9 cellular contexts compared by ENCODE assay signal in the genomic region with DNA sequence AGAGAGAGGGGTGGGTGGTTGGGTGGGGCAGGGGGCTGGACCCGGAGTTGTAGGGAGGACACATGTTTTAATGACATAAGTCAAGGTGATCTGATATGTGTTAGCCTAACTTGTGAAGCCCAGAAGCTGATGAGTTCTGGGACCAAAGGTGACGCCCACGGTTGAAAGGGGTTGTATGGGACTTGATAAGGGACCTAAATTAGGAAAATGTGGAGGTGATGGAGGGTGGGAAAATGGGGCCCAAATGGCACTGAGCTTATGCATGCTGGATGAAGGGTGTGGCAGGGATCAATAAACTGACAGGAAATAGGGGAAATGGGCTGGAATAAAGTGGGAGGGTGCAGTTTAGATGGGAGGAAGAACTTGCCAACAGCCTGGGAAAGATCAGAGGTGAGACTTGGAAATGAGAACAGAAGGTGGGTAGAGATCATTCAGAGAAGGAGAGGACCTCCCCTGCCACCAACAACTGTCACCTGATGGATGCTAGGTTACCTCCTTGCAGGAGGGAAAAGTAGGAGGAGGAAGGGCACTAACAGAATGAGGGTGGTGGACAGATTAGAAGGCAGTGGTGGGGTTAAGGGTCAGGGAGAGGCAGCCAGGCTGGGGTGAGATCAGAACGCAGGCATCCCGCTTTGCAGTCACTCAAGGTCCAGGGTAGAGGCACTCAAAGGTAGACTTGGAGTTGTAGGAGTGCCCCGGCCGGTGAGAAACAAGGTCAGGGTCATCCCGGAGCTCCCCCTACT. TPM values are rescaled to one million over a fixed set of nuclear protein-coding genes. Genes with fewer than 3 reads are reported as not detected.
DNase-seq lines count a peak whose midpoint lies in the region; ATAC-seq and TF ChIP-seq lines count a peak whose summit lies in the region.
"Had no signal": no experiment of that assay in that cellular context is flagged by ENCODE, and none has a peak within 500 bp of the region (broad histone marks: within the 10 kb centered on the region; RNA-seq: fewer than 3 reads in every experiment).

No MANE protein-coding gene starts in this region.

- peaks cover 0 to 98% (median 23%) of the 10 kb centered on the region in 4 donors for H3K27me3 ChIP-seq in esophagus squamous epithelium
- peaks cover 19% of the 10 kb centered on the region for H3K27me3 ChIP-seq in prostate gland (replicated peaks; ENCODE audit: insufficient read depth)

- H3K4me1 ChIP-seq in esophagus squamous epithelium (peaks cover 41 to 70% (median 41%) of the 10 kb centered on the region in 3 donors), prostate gland (replicated peaks) (no peaks in the 10 kb centered on the region)

- intact Hi-C loops in esophagus squamous epithelium (cut with DNase I), result loop anchor here (2.0 kb wide), 1 partner anchor 19 kb away; no protein-coding TSS in a partner anchor
- intact Hi-C loops in prostate gland (cut with DNase I), result loop anchor here (1.0 kb wide), 1 partner anchor 19 kb away; no protein-coding TSS in a partner anchor

- H3K9me3 ChIP-seq in esophagus squamous epithelium (no peaks in the 10 kb centered on the region), prostate gland (no peaks in the 10 kb centered on the region)
- H3K9me3 ChIP-seq: ascending aorta had no signal

- peak overlapping the region; percentile 25 to 76 (median 56) for H3K27ac ChIP-seq in esophagus squamous epithelium
- no peak overlapping the region for H3K27ac ChIP-seq in prostate gland
- H3K27ac ChIP-seq: ascending aorta had no signal

- no peak for TF ChIP-seq CTCF in esophagus squamous epithelium (IDR thresholded peaks at IDR 0.05)
- TF ChIP-seq CTCF in prostate gland (IDR thresholded peaks at IDR 0.05), result no peak

- ATAC-seq in GM21619 (IDR thresholded peaks at IDR 0.05; ENCODE audit: unreplicated experiment), result peak; percentile 6

- 26 to 28% methylated on average over 7 to 8 of the region's 8 CpGs for WGBS in esophagus squamous epithelium, 2 donors
- WGBS in prostate gland, result 56% methylated on average over 8 of the region's 8 CpGs

- DNase-seq in ELF-1 (ENCODE audit: low read depth, low spot score) (peak; percentile 64), HuH-7.5 (ENCODE audit: low spot score) (peak; percentile 42), esophagus squamous epithelium (lab: John Stamatoyannopoulos, UW) (no peak), CD1c-positive myeloid dendritic cell (ENCODE audit: extremely low spot score) (no peak), DMS79 treated with DMSO at 0.1 percent for 48 hours (lab: John Stamatoyannopoulos, UW) (no peak), SW 1271 (lab: John Stamatoyannopoulos, UW) (no peak), prostate gland (ENCODE audit: low spot score) (no peak)

- H3K36me3 ChIP-seq in esophagus squamous epithelium (no peaks in the 10 kb centered on the region), prostate gland (no peaks in the 10 kb centered on the region)
- H3K36me3 ChIP-seq: ascending aorta had no signal

- H3K4me3 ChIP-seq in esophagus squamous epithelium (peak overlapping the region in 1 of 4 donors; percentile 42), prostate gland (no peak overlapping the region)

- TF ChIP-seq POLR2A in esophagus squamous epithelium (IDR thresholded peaks at IDR 0.05) (no peak), prostate gland (IDR thresholded peaks at IDR 0.05) (no peak)

RNA-seq across cellular contexts. Expression of gene WNT10A, which starts 15.3 kb away (rescaled TPM):
- total RNA-seq in esophagus squamous epithelium, result 10 to 100 TPM in 2 of 4 donors, 1 to 10 TPM in 2; 8.0 to 19.1 (median 11.9) TPM
- total RNA-seq in prostate gland, result 1 to 10 TPM; 3.6 to 4.3 TPM
- total RNA-seq: ascending aorta had no signal

RNA-seq across cellular contexts. Expression of gene WNT6, which starts 36.3 kb away (rescaled TPM):
- total RNA-seq in esophagus squamous epithelium, result under 1 TPM in 2 of 4 donors, not detected in 2; 0.73 to 0.76 TPM
- 10 to 100 TPM in 1 of 2 donors, 1 to 10 TPM in 1; 8.0 to 56.5 TPM for total RNA-seq in prostate gland

Comparison
In these comparisons a context has a peak if more than half of its experiments do, and no peak if none do; other contexts are left out.
1. DNase-seq: peak in ELF-1 (single experiment) and HuH-7.5 (single experiment); none in esophagus squamous epithelium (single experiment), CD1c-positive myeloid dendritic cell (single experiment), DMS79 treated with DMSO at 0.1 percent for 48 hours (single experiment), SW 1271 (0 of 2) and prostate gland (single experiment).
2. H3K27ac ChIP-seq: peak in esophagus squamous epithelium (4 of 4); none in prostate gland (0 of 2).
3. RNA of gene WNT6, which starts 36.3 kb away (total RNA-seq): 8.0 to 56.5 TPM in prostate gland; 0.73 to 0.76 TPM in esophagus squamous epithelium; every median in the first group is over 4 times any median in the second.